ENCODE assay signal across 11 cellular contexts in genomic region chr20:37670426-37670825, GRCh38. TPM values are rescaled to one million over a fixed set of nuclear protein-coding genes. Genes with fewer than 3 reads are reported as not detected.
DNase-seq lines count a peak whose midpoint lies in the region; ATAC-seq and TF ChIP-seq lines count a peak whose summit lies in the region.
"Had no signal": no experiment of that assay in that cellular context is flagged by ENCODE, and none has a peak within 500 bp of the region (broad histone marks: within the 10 kb centered on the region; RNA-seq: fewer than 3 reads in every experiment).

No MANE protein-coding gene starts in this region.

- peaks cover 9% of the 10 kb centered on the region for H3K27me3 Mint-ChIP-seq in activated CD4-positive, alpha-beta T cell treated with anti-CD3 and anti-CD28 coated beads, Interleukin-2, amount 10 ng/mL, durations not matched to agents 24 days and 14 days

- no peak overlapping the region for H3K27ac Mint-ChIP-seq in activated CD4-positive, alpha-beta T cell treated with anti-CD3 and anti-CD28 coated beads, Interleukin-2, amount 10 ng/mL, durations not matched to agents 24 days and 14 days
- H3K27ac Mint-ChIP-seq: activated CD8-positive, alpha-beta memory T cell treated with anti-CD3 and anti-CD28 coated beads, Interleukin-2, amount 10 ng/mL, durations not matched to agents 7 days and 5 days had no signal

- peak overlapping the region in 2 of 4 donors; percentile 21 to 29 for H3K4me3 ChIP-seq in upper lobe of left lung

- no peaks in the 10 kb centered on the region for H3K27me3 ChIP-seq in upper lobe of left lung
- H3K27me3 ChIP-seq: right lobe of liver had no signal

- H3K4me3 Mint-ChIP-seq in activated CD4-positive, alpha-beta T cell treated with anti-CD3 and anti-CD28 coated beads, Interleukin-2, amount 10 ng/mL, durations not matched to agents 24 days and 14 days: no peak overlapping the region
- H3K4me3 Mint-ChIP-seq: activated CD8-positive, alpha-beta memory T cell treated with anti-CD3 and anti-CD28 coated beads, Interleukin-2, amount 10 ng/mL, durations not matched to agents 7 days and 5 days had no signal

- no peaks in the 10 kb centered on the region for H3K36me3 ChIP-seq in upper lobe of left lung
- H3K36me3 ChIP-seq: right lobe of liver had no signal

- no peak overlapping the region for H3K27ac ChIP-seq in upper lobe of left lung
- H3K27ac ChIP-seq: right lobe of liver had no signal

- intact Hi-C loops in activated CD4-positive, alpha-beta T cell treated with anti-CD3 and anti-CD28 coated beads, Interleukin-2, amount 10 ng/mL, durations not matched to agents 24 days and 14 days (cut with micrococcal nuclease): no loop called here

- 32 to 46% methylated on average over 14 to 16 of the region's 18 CpGs for WGBS in upper lobe of left lung, 2 donors

- H3K9me3 ChIP-seq in upper lobe of left lung: no peaks in the 10 kb centered on the region
- H3K9me3 ChIP-seq: right lobe of liver had no signal

- ATAC-seq in upper lobe of left lung (ENCODE audit: low FRiP score in 2 of 2) (peak; percentile 39 to 57), HG02642 (IDR thresholded peaks at IDR 0.05; ENCODE audit: poor library complexity, unreplicated experiment) (no peak), HG03196 (IDR thresholded peaks at IDR 0.05; ENCODE audit: unreplicated experiment) (no peak)
- ATAC-seq: activated CD8-positive, alpha-beta memory T cell treated with anti-CD3 and anti-CD28 coated beads, Interleukin-2, amount 10 ng/mL, durations not matched to agents 7 days and 5 days had no signal

- peaks cover 3% of the 10 kb centered on the region for H3K4me1 Mint-ChIP-seq in activated CD4-positive, alpha-beta T cell treated with anti-CD3 and anti-CD28 coated beads, Interleukin-2, amount 10 ng/mL, durations not matched to agents 24 days and 14 days

- no peak for TF ChIP-seq POLR2A in upper lobe of left lung (IDR thresholded peaks at IDR 0.05)

- no peaks in the 10 kb centered on the region for H3K36me3 Mint-ChIP-seq in activated CD4-positive, alpha-beta T cell treated with anti-CD3 and anti-CD28 coated beads, Interleukin-2, amount 10 ng/mL, durations not matched to agents 24 days and 14 days (ENCODE audit: low read depth)
- H3K36me3 Mint-ChIP-seq: activated CD8-positive, alpha-beta memory T cell treated with anti-CD3 and anti-CD28 coated beads, Interleukin-2, amount 10 ng/mL, durations not matched to agents 7 days and 5 days had no signal

- H3K4me1 ChIP-seq in upper lobe of left lung: peaks cover 0 to 6% (median 0%) of the 10 kb centered on the region in 4 donors
- H3K4me1 ChIP-seq: right lobe of liver had no signal

- peaks cover 4% of the 10 kb centered on the region for H3K9me3 Mint-ChIP-seq in activated CD4-positive, alpha-beta T cell treated with anti-CD3 and anti-CD28 coated beads, Interleukin-2, amount 10 ng/mL, durations not matched to agents 24 days and 14 days

- no peak for TF ChIP-seq CTCF in upper lobe of left lung (IDR thresholded peaks at IDR 0.05)

- no peak for TF ChIP-seq EP300 in upper lobe of left lung (IDR thresholded peaks at IDR 0.05)

- peak; percentile 20 to 61 for DNase-seq in NCI-H2081 (lab: John Stamatoyannopoulos, UW)
- no peak for DNase-seq in NCI-H2081 treated with DMSO at 0.1 percent for 48 hours (lab: John Stamatoyannopoulos, UW)
- peak; percentile 74 for DNase-seq in SK-N-DZ (ENCODE audit: low spot score)
- DNase-seq in inferior parietal cortex (ENCODE audit: extremely low spot score): peak; percentile 11
- DNase-seq in upper lobe of left lung: peak in 1 of 2 donors; percentile 68
- no peak for DNase-seq in activated CD4-positive, alpha-beta T cell treated with anti-CD3 and anti-CD28 coated beads, Interleukin-2, amount 10 ng/mL, durations not matched to agents 24 days and 14 days
- DNase-seq: activated CD8-positive, alpha-beta memory T cell treated with anti-CD3 and anti-CD28 coated beads, Interleukin-2, amount 10 ng/mL, durations not matched to agents 7 days and 5 days; cerebellar nuclear complex; right lobe of liver had no signal

RNA-seq across cellular contexts. Expression of gene CTNNBL1, which starts 23.4 kb away (rescaled TPM):
- polyA plus RNA-seq in SK-N-DZ (2014; cell fraction: cytosol; rRNA removed): 65.9 and 74.2 TPM in 2 replicates
- 33.6 and 55.4 TPM in 2 replicates for polyA plus RNA-seq in SK-N-DZ (2014; cell fraction: nucleus; rRNA removed)
- total RNA-seq in upper lobe of left lung: 10 to 100 TPM; 25.1 to 61.0 (median 29.1) TPM
- 97.9 and 105 TPM in 2 replicates for total RNA-seq in activated CD4-positive, alpha-beta T cell treated with anti-CD3 and anti-CD28 coated beads, Interleukin-2, amount 10 ng/mL, durations not matched to agents 24 days and 14 days

Comparison
In these comparisons a context has a peak if more than half of its experiments do, and no peak if none do; other contexts are left out.
1. DNase-seq: peak in NCI-H2081 (2 of 2), SK-N-DZ (single experiment) and inferior parietal cortex (single experiment); none in NCI-H2081 treated with DMSO at 0.1 percent for 48 hours (single experiment) and activated CD4-positive, alpha-beta T cell treated with anti-CD3 and anti-CD28 coated beads, Interleukin-2, amount 10 ng/mL, durations not matched to agents 24 days and 14 days (single experiment).
2. ATAC-seq: peak in upper lobe of left lung (2 of 2); none in HG02642 (single experiment) and HG03196 (single experiment).